ENCODE assay signal across 9 cellular contexts in genomic region chr7:2670720-2671391, GRCh38. TPM values are rescaled to one million over a fixed set of nuclear protein-coding genes. Genes with fewer than 3 reads are reported as not detected.
A peak's percentile ranks its signal among the peaks of the same experiment; 100 is the strongest.
DNase-seq lines count a peak whose midpoint lies in the region; ATAC-seq and TF ChIP-seq lines count a peak whose summit lies in the region.
"Had no signal": no experiment of that assay in that cellular context is flagged by ENCODE, and none has a peak within 500 bp of the region (broad histone marks: within the 10 kb centered on the region; RNA-seq: fewer than 3 reads in every experiment).

No MANE protein-coding gene starts in this region.

- H3K9me3 Mint-ChIP-seq in T-cell: no peaks in the 10 kb centered on the region
- no peaks in the 10 kb centered on the region for H3K9me3 Mint-ChIP-seq in activated naive CD8-positive, alpha-beta T cell treated with anti-CD3 and anti-CD28 coated beads, Interleukin-2, amount 50 U/mL, for 24 hours
- H3K9me3 Mint-ChIP-seq: stimulated activated naive CD8-positive, alpha-beta T cell treated with anti-CD3 and anti-CD28 coated beads, Interleukin-15, Interleukin-2, amounts not matched to agents 100 ng/mL and 50 ng/mL, for 24 hours had no signal

- WGBS in spleen, 5 donors: 17 to 23% (median 19%) methylated on average over 20 to 25 of the region's 25 CpGs

- peaks cover 0 to 15% (median 10%) of the 10 kb centered on the region in 6 donors for H3K4me1 ChIP-seq in spleen

- H3K4me3 Mint-ChIP-seq in T-cell: peak overlapping the region in 1 of 3 donors; percentile 39
- no peak overlapping the region for H3K4me3 Mint-ChIP-seq in activated naive CD8-positive, alpha-beta T cell treated with anti-CD3 and anti-CD28 coated beads, Interleukin-2, amount 50 U/mL, for 24 hours
- H3K4me3 Mint-ChIP-seq: stimulated activated naive CD8-positive, alpha-beta T cell treated with anti-CD3 and anti-CD28 coated beads, Interleukin-15, Interleukin-2, amounts not matched to agents 100 ng/mL and 50 ng/mL, for 24 hours had no signal

- H3K4me3 ChIP-seq in NB4 (ENCODE audit: low read depth, low read length) (no peak overlapping the region), spleen (peak overlapping the region in 1 of 8 donors; percentile 15)

- peak; percentile 88 for DNase-seq in AG08396 (ENCODE audit: low spot score)
- DNase-seq in NB4 (ENCODE audit: low read depth): peak; percentile 83
- DNase-seq in T-cell: peak in 33 of 34 experiments; percentile 30 to 74 (median 54)
- DNase-seq in activated naive CD8-positive, alpha-beta T cell treated with anti-CD3 and anti-CD28 coated beads, Interleukin-2, amount 50 U/mL, for 24 hours: peak; percentile 81
- peak; percentile 86 for DNase-seq in left ventricle myocardium superior
- DNase-seq in spleen: peak; percentile 93
- no peak for DNase-seq in NCI-H1048 (lab: John Stamatoyannopoulos, UW)

- H3K36me3 ChIP-seq in spleen: no peaks in the 10 kb centered on the region

- no peak overlapping the region for H3K27ac Mint-ChIP-seq in T-cell
- H3K27ac Mint-ChIP-seq in activated naive CD8-positive, alpha-beta T cell treated with anti-CD3 and anti-CD28 coated beads, Interleukin-2, amount 50 U/mL, for 24 hours: no peak overlapping the region
- H3K27ac Mint-ChIP-seq: stimulated activated naive CD8-positive, alpha-beta T cell treated with anti-CD3 and anti-CD28 coated beads, Interleukin-15, Interleukin-2, amounts not matched to agents 100 ng/mL and 50 ng/mL, for 24 hours had no signal

- intact Hi-C loops in left ventricle myocardium superior (cut with micrococcal nuclease): no loop called here
- intact Hi-C loops in spleen (cut with DNase I; ENCODE audit: low total_unique reads): no loop called here

- peaks cover 6 to 9% (median 7%) of the 10 kb centered on the region in 3 donors for H3K4me1 Mint-ChIP-seq in T-cell
- H3K4me1 Mint-ChIP-seq in activated naive CD8-positive, alpha-beta T cell treated with anti-CD3 and anti-CD28 coated beads, Interleukin-2, amount 50 U/mL, for 24 hours: peaks cover 1% of the 10 kb centered on the region

- TF ChIP-seq POLR2A in NB4 (IDR thresholded peaks at IDR 0.05; ENCODE audit: extremely low read depth, insufficient read length): no peak
- TF ChIP-seq POLR2A in spleen (IDR thresholded peaks at IDR 0.05): no peak

- ATAC-seq in GM18909 (IDR thresholded peaks at IDR 0.05; ENCODE audit: poor library complexity, unreplicated experiment) (peak; percentile 47), T-cell (replicated peaks in 1 of 4) (peak; percentile 90 to 93 (median 90)), left ventricle myocardium superior (peak; percentile 85)
- ATAC-seq in activated naive CD8-positive, alpha-beta T cell treated with anti-CD3 and anti-CD28 coated beads, Interleukin-2, amount 50 U/mL, for 24 hours: peak; percentile 82

- peaks cover 0 to 4% (median 0%) of the 10 kb centered on the region in 8 donors for H3K9me3 ChIP-seq in spleen

- TF ChIP-seq CTCF in NB4 (IDR thresholded peaks at IDR 0.05; ENCODE audit: low read depth, low read length) (peak; percentile 97), spleen (IDR thresholded peaks at IDR 0.05 in 8 of 11, conservative IDR thresholded peaks at IDR 0.05 in 3 of 11) (peak; percentile 66 to 91 (median 86))

- H3K27me3 ChIP-seq in spleen (replicated peaks in 1 of 7): peaks cover 0 to 20% (median 0%) of the 10 kb centered on the region in 7 donors

- no peak overlapping the region for H3K27ac ChIP-seq in spleen

- H3K36me3 Mint-ChIP-seq in T-cell: no peaks in the 10 kb centered on the region
- H3K36me3 Mint-ChIP-seq in activated naive CD8-positive, alpha-beta T cell treated with anti-CD3 and anti-CD28 coated beads, Interleukin-2, amount 50 U/mL, for 24 hours (ENCODE audit: low read depth): no peaks in the 10 kb centered on the region

- CTCF ChIA-PET in T-cell (lab: Charles Lee): interaction anchor here (0.5 to 1.2 kb wide), 3 partner anchors 39 to 329 kb away, joined by 3 to 8 read pairs (median 3); no protein-coding TSS in a partner anchor

- peaks cover 10 to 13% of the 10 kb centered on the region in 2 donors for H3K27me3 Mint-ChIP-seq in T-cell
- peaks cover 22% of the 10 kb centered on the region for H3K27me3 Mint-ChIP-seq in activated naive CD8-positive, alpha-beta T cell treated with anti-CD3 and anti-CD28 coated beads, Interleukin-2, amount 50 U/mL, for 24 hours

- POLR2A ChIA-PET in T-cell (lab: Charles Lee): no interaction called here

RNA-seq across cellular contexts. Expression of gene AMZ1, which starts 17.1 kb away (rescaled TPM):
- total RNA-seq in T-cell (under 1 TPM; 0.09 to 0.79 (median 0.30) TPM), left ventricle myocardium superior (0.05 TPM), spleen (1 to 10 TPM in 6 of 7 donors, under 1 TPM in 1; 0.97 to 3.4 (median 1.9) TPM)
- polyA plus RNA-seq in spleen: 1 to 10 TPM in 1 of 3 donors, under 1 TPM in 2; 0.20 to 1.6 (median 0.57) TPM

RNA-seq across cellular contexts. Expression of gene TTYH3, which starts 39.1 kb away (rescaled TPM):
- total RNA-seq in T-cell (10 to 100 TPM; 11.5 to 17.7 (median 14.5) TPM), left ventricle myocardium superior (10.5 TPM), spleen (100 to 1,000 TPM in 2 of 7 donors, 10 to 100 TPM in 5; 62.6 to 158 (median 86.0) TPM)
- 10 to 100 TPM; 11.9 to 33.0 (median 13.1) TPM for polyA plus RNA-seq in spleen
